ENCODE assay signal across 8 cellular contexts in the genomic region with DNA sequence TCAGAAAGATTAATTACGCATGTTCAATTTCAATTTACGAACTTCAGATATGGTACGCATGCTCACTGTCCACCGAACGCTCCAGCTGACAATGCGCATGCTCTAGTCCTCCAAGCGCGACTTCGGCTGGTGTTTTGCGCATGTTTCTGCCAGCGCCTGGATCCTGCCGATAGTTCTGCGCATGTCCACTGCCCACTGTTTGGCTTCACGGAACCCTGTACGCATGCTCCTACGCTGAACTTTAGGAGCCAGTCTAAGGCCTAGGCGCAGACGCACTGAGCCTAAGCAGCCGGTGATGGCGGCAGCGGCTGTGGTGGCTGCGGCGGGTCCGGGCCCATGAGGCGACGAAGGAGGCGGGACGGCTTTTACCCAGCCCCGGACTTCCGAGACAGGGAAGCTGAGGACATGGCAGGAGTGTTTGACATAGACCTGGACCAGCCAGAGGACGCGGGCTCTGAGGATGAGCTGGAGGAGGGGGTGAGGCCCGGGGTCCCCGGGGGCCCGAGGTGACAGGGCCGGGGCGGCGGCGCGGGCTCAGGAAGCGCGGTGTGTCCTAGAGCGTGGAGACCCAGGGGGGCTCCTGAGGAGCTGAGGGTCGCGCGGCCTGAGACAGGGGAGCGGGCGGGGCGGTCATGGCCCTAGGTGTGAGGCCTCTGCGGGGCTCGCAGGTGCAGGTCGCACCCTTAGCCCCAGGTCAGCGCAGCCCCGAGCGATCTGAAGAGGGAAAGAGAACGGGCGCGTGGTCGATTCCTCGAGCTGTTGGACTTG. TPM values are rescaled to one million over a fixed set of nuclear protein-coding genes. Genes with fewer than 3 reads are reported as not detected.
DNase-seq lines count a peak whose midpoint lies in the region; ATAC-seq and TF ChIP-seq lines count a peak whose summit lies in the region.

A gene (plus strand): TSS at position 273 of the 768 bp plus-strand sequence. CDS start 64 bp downstream, at position 337.
A gene with protein sequence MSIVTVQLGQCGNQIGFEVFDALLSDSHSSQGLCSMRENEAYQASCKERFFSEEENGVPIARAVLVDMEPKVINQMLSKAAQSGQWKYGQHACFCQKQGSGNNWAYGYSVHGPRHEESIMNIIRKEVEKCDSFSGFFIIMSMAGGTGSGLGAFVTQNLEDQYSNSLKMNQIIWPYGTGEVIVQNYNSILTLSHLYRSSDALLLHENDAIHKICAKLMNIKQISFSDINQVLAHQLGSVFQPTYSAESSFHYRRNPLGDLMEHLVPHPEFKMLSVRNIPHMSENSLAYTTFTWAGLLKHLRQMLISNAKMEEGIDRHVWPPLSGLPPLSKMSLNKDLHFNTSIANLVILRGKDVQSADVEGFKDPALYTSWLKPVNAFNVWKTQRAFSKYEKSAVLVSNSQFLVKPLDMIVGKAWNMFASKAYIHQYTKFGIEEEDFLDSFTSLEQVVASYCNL (minus strand): TSS at position 95 of the 768 bp plus-strand sequence. CDS start 1,941 bp downstream, outside the sequence.

- H3K27ac Mint-ChIP-seq in activated T-helper 17 cell treated with anti-CD3 and anti-CD28 coated beads, Interleukin-2, amount 50 U/mL, for 72 hours, result peak within 1 kb of the TSS; percentile 96
- peak within 1 kb of the TSS; percentile 99 to 100 (median 99) for H3K27ac Mint-ChIP-seq in naive B cell
- peak within 1 kb of the TSS; percentile 97 for H3K27ac Mint-ChIP-seq in stimulated activated memory B cell treated with anti-CD40 and anti-IgM and Interleukin-4, amounts not matched to agents 10 μg/mL and 1 μg/mL and 100 μg/mL, for 72 hours

- peak within 1 kb of the TSS; percentile 93 for H3K4me3 Mint-ChIP-seq in activated T-helper 17 cell treated with anti-CD3 and anti-CD28 coated beads, Interleukin-2, amount 50 U/mL, for 72 hours
- H3K4me3 Mint-ChIP-seq in naive B cell, result peak within 1 kb of the TSS; percentile 98 to 100 (median 100)
- peak within 1 kb of the TSS; percentile 100 for H3K4me3 Mint-ChIP-seq in stimulated activated memory B cell treated with anti-CD40 and anti-IgM and Interleukin-4, amounts not matched to agents 10 μg/mL and 1 μg/mL and 100 μg/mL, for 72 hours

- WGBS in GM23248 (ENCODE audit: low coverage in 1 of 2, low lambda C conversion rate in 2 of 2, missing lambda C conversion rate in 2 of 2), 2 experiments, result 1% methylated on average over 45 to 60 of the region's 60 CpGs

- TF ChIP-seq CTCF in DND-41 (IDR thresholded peaks at IDR 0.05; ENCODE audit: borderline replicate concordance, extremely low read depth, low read length, poor library complexity, severe bottlenecking), result no peak

- H3K4me3 ChIP-seq in DND-41 (ENCODE audit: low read depth in 1 of 2, low read length in 2 of 2) (peak within 1 kb of the TSS; percentile 69 to 83), GM23248 (peak within 1 kb of the TSS; percentile 76)

- H3K4me1 ChIP-seq in DND-41 (ENCODE audit: insufficient read depth, low read length), result peaks cover 40% of the 10 kb centered on the region
- peaks cover 24% of the 10 kb centered on the region for H3K4me1 ChIP-seq in GM23248 (ENCODE audit: insufficient read depth)

- no peaks in the 10 kb centered on the region for H3K9me2 ChIP-seq in GM23248 (ENCODE audit: insufficient read depth)

- peak; percentile 96 for ATAC-seq in DND-41 (ENCODE audit: insufficient read depth, low read depth)
- ATAC-seq in activated T-helper 17 cell treated with anti-CD3 and anti-CD28 coated beads, Interleukin-2, amount 50 U/mL, for 72 hours (replicated peaks), result peak; percentile 96
- ATAC-seq in naive B cell (ENCODE audit: low read depth in 2 of 2), result peak; percentile 90
- ATAC-seq in stimulated activated memory B cell treated with anti-CD40 and anti-IgM and Interleukin-4, amounts not matched to agents 10 μg/mL and 1 μg/mL and 100 μg/mL, for 72 hours, result peak; percentile 98

- H3F3A ChIP-seq in GM23248 (ENCODE audit: insufficient read depth), result peaks cover 9% of the 10 kb centered on the region; the same call in 1 of the 2 replicates

- H3K27ac ChIP-seq in DND-41 (ENCODE audit: low read length) (peak within 1 kb of the TSS; percentile 84), GM23248 (peak within 1 kb of the TSS; percentile 60)

- peak within 1 kb of the TSS; percentile 84 for H3K4me2 ChIP-seq in DND-41 (ENCODE audit: insufficient read depth, low read length)
- peak within 1 kb of the TSS; percentile 89 for H3K4me2 ChIP-seq in GM23248 (ENCODE audit: unreplicated experiment)

- H3K79me2 ChIP-seq in DND-41 (ENCODE audit: insufficient read depth, low read length) (peaks cover 78% of the 10 kb centered on the region), GM23248 (ENCODE audit: insufficient read depth) (peaks cover 69% of the 10 kb centered on the region)

- H3K9me3 Mint-ChIP-seq in activated T-helper 17 cell treated with anti-CD3 and anti-CD28 coated beads, Interleukin-2, amount 50 U/mL, for 72 hours, result no peaks in the 10 kb centered on the region
- no peaks in the 10 kb centered on the region for H3K9me3 Mint-ChIP-seq in naive B cell
- no peaks in the 10 kb centered on the region for H3K9me3 Mint-ChIP-seq in stimulated activated memory B cell treated with anti-CD40 and anti-IgM and Interleukin-4, amounts not matched to agents 10 μg/mL and 1 μg/mL and 100 μg/mL, for 72 hours

- H4K20me1 ChIP-seq in DND-41 (ENCODE audit: insufficient read depth, low read length) (peaks cover 5% of the 10 kb centered on the region; the same call in 1 of the 2 replicates), GM23248 (ENCODE audit: insufficient read depth) (no peaks in the 10 kb centered on the region)

- peak; percentile 98 for DNase-seq in DND-41
- DNase-seq in GM23248, result peak; percentile 99
- DNase-seq in LHCN-M2 (ENCODE audit: low read depth), result peak; percentile 99
- peak; percentile 98 for DNase-seq in RPMI8226
- DNase-seq in fibroblast of gingiva (ENCODE audit: low read depth), result peak; percentile 99
- DNase-seq in naive B cell, result peak; percentile 97

- H3K27me3 Mint-ChIP-seq in activated T-helper 17 cell treated with anti-CD3 and anti-CD28 coated beads, Interleukin-2, amount 50 U/mL, for 72 hours, result no peaks in the 10 kb centered on the region
- H3K27me3 Mint-ChIP-seq in naive B cell, result no peaks in the 10 kb centered on the region
- no peaks in the 10 kb centered on the region for H3K27me3 Mint-ChIP-seq in stimulated activated memory B cell treated with anti-CD40 and anti-IgM and Interleukin-4, amounts not matched to agents 10 μg/mL and 1 μg/mL and 100 μg/mL, for 72 hours

- H3K27me3 ChIP-seq in DND-41 (ENCODE audit: insufficient read depth, low read length, poor library complexity), result no peaks in the 10 kb centered on the region
- H3K27me3 ChIP-seq in GM23248 (replicated peaks; ENCODE audit: insufficient read depth), result no peaks in the 10 kb centered on the region

- no peaks in the 10 kb centered on the region for H3K9me3 ChIP-seq in DND-41 (ENCODE audit: insufficient read depth, low read length, severe bottlenecking)
- H3K9me3 ChIP-seq in GM23248 (ENCODE audit: low read depth), result no peaks in the 10 kb centered on the region

- peaks cover 76% of the 10 kb centered on the region for H3K36me3 Mint-ChIP-seq in activated T-helper 17 cell treated with anti-CD3 and anti-CD28 coated beads, Interleukin-2, amount 50 U/mL, for 72 hours (ENCODE audit: low read depth)
- H3K36me3 Mint-ChIP-seq in naive B cell, result peaks cover 6 to 15% of the 10 kb centered on the region in 2 donors
- peaks cover 19% of the 10 kb centered on the region for H3K36me3 Mint-ChIP-seq in stimulated activated memory B cell treated with anti-CD40 and anti-IgM and Interleukin-4, amounts not matched to agents 10 μg/mL and 1 μg/mL and 100 μg/mL, for 72 hours

- H3K9ac ChIP-seq in DND-41 (ENCODE audit: low read depth, low read length) (peak within 1 kb of the TSS; percentile 86), GM23248 (peak within 1 kb of the TSS; percentile 94)

- H3K4me1 Mint-ChIP-seq in activated T-helper 17 cell treated with anti-CD3 and anti-CD28 coated beads, Interleukin-2, amount 50 U/mL, for 72 hours, result peaks cover 21% of the 10 kb centered on the region
- H3K4me1 Mint-ChIP-seq in naive B cell, result peaks cover 43 to 60% (median 59%) of the 10 kb centered on the region in 3 donors
- H3K4me1 Mint-ChIP-seq in stimulated activated memory B cell treated with anti-CD40 and anti-IgM and Interleukin-4, amounts not matched to agents 10 μg/mL and 1 μg/mL and 100 μg/mL, for 72 hours, result peaks cover 64% of the 10 kb centered on the region

- in situ Hi-C loops in GM23248 (cut with MboI), result no loop called here

- H2AFZ ChIP-seq in DND-41 (ENCODE audit: low read depth, low read length) (peak within 1 kb of the TSS; percentile 93), GM23248 (peak within 1 kb of the TSS; percentile 95)

- H3K36me3 ChIP-seq in DND-41 (ENCODE audit: insufficient read depth, low read length) (peaks cover 19% of the 10 kb centered on the region), GM23248 (ENCODE audit: low read depth) (no peaks in the 10 kb centered on the region)

RNA-seq across cellular contexts. Expression of the first gene that starts in this region (rescaled TPM):
- total RNA-seq in GM23248 (2014; rRNA removed; shearing (Covaris generic)), result 23.3 and 33.6 TPM in 2 replicates
- polyA plus RNA-seq in GM23248 (2016; fragmentation: Nextera tagmentation; extraction: Ambion mirVana) (28.6 and 31.4 TPM in 2 replicates), naive B cell (ENCODE audit: low read depth in 6 of 6) (10 to 100 TPM; 13.7 to 28.2 (median 21.0) TPM)
- 21.4 and 30.7 TPM in 2 replicates for total RNA-seq in LHCN-M2 (2014; rRNA removed)
- polyA plus RNA-seq in LHCN-M2 (2012), result 5.9 TPM
- total RNA-seq in activated T-helper 17 cell treated with anti-CD3 and anti-CD28 coated beads, Interleukin-2, amount 50 U/mL, for 72 hours, result 10 to 100 TPM; 55.2 to 79.8 TPM

RNA-seq across cellular contexts. Expression of the second gene that starts in this region (rescaled TPM):
- 3.8 and 6.3 TPM in 2 replicates for total RNA-seq in GM23248 (2014; rRNA removed; shearing (Covaris generic))
- polyA plus RNA-seq in GM23248 (2016; fragmentation: Nextera tagmentation; extraction: Ambion mirVana), result 4.3 TPM in 2 replicates
- 1.3 and 4.8 TPM in 2 replicates for total RNA-seq in LHCN-M2 (2014; rRNA removed)
- polyA plus RNA-seq in LHCN-M2 (2012), result 1.6 TPM
- 10 to 100 TPM; 12.8 to 18.1 TPM for total RNA-seq in activated T-helper 17 cell treated with anti-CD3 and anti-CD28 coated beads, Interleukin-2, amount 50 U/mL, for 72 hours
- polyA plus RNA-seq in naive B cell (ENCODE audit: low read depth in 6 of 6), result 10 to 100 TPM; 12.7 to 26.5 (median 23.3) TPM

Comparison
In these comparisons a context has a peak if more than half of its experiments do, and no peak if none do; other contexts are left out.
1. Peak in every context shown above with its lines: DNase-seq, ATAC-seq, H3K4me3 ChIP-seq and H3K27ac ChIP-seq.